1 cellular context compared by ENCODE assay signal in the genomic region with DNA sequence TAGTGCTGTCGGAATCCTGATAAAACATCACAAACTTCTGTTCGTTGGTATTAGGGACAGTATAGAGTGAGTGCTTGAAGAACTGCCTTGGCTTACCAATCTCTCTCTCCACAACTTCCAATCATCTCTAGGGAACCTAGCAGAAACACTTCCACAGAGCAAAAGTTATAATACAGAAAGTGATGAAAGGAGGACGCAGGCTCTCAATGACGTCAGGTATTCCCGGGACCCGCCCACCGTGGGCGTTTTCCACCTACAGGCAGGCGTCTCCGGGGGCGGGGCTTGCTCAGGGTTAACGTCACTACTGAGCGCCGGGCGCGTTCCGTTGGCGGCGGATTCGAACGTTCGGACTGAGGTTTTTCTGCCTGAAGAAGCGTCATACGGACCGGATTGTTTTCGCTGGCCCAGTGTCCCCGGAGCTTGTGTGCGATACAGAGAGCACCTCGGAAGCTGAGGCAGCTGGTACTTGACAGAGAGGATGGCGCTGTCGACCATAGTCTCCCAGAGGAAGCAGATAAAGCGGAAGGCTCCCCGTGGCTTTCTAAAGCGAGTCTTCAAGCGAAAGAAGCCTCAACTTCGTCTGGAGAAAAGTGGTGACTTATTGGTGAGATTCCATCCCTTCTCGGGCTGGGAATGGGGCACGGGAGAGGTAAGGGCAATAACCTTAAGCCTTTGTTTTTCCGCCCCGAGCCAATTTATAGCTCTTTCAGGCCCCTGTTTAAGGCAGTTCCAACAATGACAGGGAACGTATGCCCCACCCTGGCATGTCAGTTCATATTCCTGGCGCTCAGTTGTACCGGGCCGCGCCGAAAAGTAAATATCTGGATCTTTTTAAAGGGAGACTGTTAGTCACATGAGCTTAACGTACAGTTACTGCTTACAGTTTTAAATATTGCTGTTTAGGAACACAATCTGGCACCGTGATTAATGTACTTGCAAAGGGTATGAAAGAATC.
TF ChIP-seq lines count a peak whose summit lies in the region.

TSS of gene CENPW (plus strand) at position 320 of the 955 bp plus-strand sequence. CDS start at position 479, 159 bp downstream.

TF ChIP-seq in HepG2, 621 proteins besides CTCF, POLR2A, EP300 and RAD21 (continued from another document and continues in another):
- TF ChIP-seq ZNF609 (CRISPR knock-in tag; IDR thresholded peaks at IDR 0.05; ENCODE audit: borderline replicate concordance) (peak; percentile 56; the same call in 1 of the 2 replicates), AGO2 (optimal IDR thresholded peaks at IDR 0.05; ENCODE audit: low read depth, low read length) (peak; percentile 77), ZNF792 (CRISPR knock-in tag; IDR thresholded peaks at IDR 0.05) (peak; percentile 78; the same call in 1 of the 2 replicates), ZKSCAN5 (CRISPR knock-in tag; IDR thresholded peaks at IDR 0.05) (no peak), ZNF790 (CRISPR knock-in tag; IDR thresholded peaks at IDR 0.05; ENCODE audit: borderline replicate concordance) (no peak), ATM (IDR thresholded peaks at IDR 0.05; ENCODE audit: borderline replicate concordance) (no peak), XBP1 (CRISPR knock-in tag; IDR thresholded peaks at IDR 0.05) (peak; percentile 53; the same call in 1 of the 2 replicates), TCF12 (IDR thresholded peaks at IDR 0.05) (no peak), TCF12 (CRISPR knock-in tag; IDR thresholded peaks at IDR 0.05) (no peak), MEIS2 (CRISPR knock-in tag; IDR thresholded peaks at IDR 0.05) (no peak), ZBTB7A (CRISPR knock-in tag; IDR thresholded peaks at IDR 0.05) (no peak), SKI (IDR thresholded peaks at IDR 0.05; ENCODE audit: partially characterized antibody) (no peak), KLF13 (CRISPR knock-in tag; IDR thresholded peaks at IDR 0.05) (no peak), KLF12 (CRISPR knock-in tag; IDR thresholded peaks at IDR 0.05; ENCODE audit: borderline replicate concordance) (peak; percentile 67; the same call in 1 of the 2 replicates), ATAD3A (CRISPR knock-in tag; IDR thresholded peaks at IDR 0.05) (no peak), GMEB2 (CRISPR knock-in tag; IDR thresholded peaks at IDR 0.05; ENCODE audit: low read depth) (peak; percentile 57; the same call in 1 of the 2 replicates), ZNF703 (CRISPR knock-in tag; IDR thresholded peaks at IDR 0.05; ENCODE audit: borderline replicate concordance) (no peak), ZNF660 (CRISPR knock-in tag; IDR thresholded peaks at IDR 0.05; ENCODE audit: borderline replicate concordance, low read depth) (no peak), ZNF432 (CRISPR knock-in tag; IDR thresholded peaks at IDR 0.05; ENCODE audit: borderline replicate concordance) (no peak), ZNF136 (CRISPR knock-in tag; IDR thresholded peaks at IDR 0.05; ENCODE audit: low read depth) (no peak), ZMYM3 (CRISPR knock-in tag; IDR thresholded peaks at IDR 0.05) (0 out of 2 replicates have a peak, but pooled peaks have one; percentile 34), ZNF142 (CRISPR knock-in tag; IDR thresholded peaks at IDR 0.05) (peak; percentile 79; the same call in 1 of the 2 replicates), MXI1 (IDR thresholded peaks at IDR 0.05; ENCODE audit: borderline replicate concordance, low read depth, low read length) (peak; percentile 95; the same call in 2 of the 3 replicates), HOXA3 (CRISPR knock-in tag; IDR thresholded peaks at IDR 0.05) (peak; percentile 98)
- TF ChIP-seq, protein P1, sequence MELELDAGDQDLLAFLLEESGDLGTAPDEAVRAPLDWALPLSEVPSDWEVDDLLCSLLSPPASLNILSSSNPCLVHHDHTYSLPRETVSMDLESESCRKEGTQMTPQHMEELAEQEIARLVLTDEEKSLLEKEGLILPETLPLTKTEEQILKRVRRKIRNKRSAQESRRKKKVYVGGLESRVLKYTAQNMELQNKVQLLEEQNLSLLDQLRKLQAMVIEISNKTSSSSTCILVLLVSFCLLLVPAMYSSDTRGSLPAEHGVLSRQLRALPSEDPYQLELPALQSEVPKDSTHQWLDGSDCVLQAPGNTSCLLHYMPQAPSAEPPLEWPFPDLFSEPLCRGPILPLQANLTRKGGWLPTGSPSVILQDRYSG (CRISPR knock-in tag; IDR thresholded peaks at IDR 0.05), result peak; percentile 71; the same call in 1 of the 2 replicates
- TF ChIP-seq, protein P2, sequence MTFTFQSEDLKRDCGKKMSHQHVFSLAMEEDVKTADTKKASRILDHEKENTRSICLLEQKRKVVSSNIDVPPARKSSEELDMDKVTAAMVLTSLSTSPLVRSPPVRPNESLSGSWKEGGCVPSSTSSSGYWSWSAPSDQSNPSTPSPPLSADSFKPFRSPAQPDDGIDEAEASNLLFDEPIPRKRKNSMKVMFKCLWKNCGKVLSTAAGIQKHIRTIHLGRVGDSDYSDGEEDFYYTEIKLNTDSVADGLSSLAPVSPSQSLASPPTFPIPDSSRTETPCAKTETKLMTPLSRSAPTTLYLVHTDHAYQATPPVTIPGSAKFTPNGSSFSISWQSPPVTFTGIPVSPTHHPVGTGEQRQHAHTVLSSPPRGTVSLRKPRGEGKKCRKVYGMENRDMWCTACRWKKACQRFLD (CRISPR knock-in tag; IDR thresholded peaks at IDR 0.05; ENCODE audit: borderline replicate concordance), result no peak; the same call in 1 of the 2 replicates
- TF ChIP-seq, protein P3, sequence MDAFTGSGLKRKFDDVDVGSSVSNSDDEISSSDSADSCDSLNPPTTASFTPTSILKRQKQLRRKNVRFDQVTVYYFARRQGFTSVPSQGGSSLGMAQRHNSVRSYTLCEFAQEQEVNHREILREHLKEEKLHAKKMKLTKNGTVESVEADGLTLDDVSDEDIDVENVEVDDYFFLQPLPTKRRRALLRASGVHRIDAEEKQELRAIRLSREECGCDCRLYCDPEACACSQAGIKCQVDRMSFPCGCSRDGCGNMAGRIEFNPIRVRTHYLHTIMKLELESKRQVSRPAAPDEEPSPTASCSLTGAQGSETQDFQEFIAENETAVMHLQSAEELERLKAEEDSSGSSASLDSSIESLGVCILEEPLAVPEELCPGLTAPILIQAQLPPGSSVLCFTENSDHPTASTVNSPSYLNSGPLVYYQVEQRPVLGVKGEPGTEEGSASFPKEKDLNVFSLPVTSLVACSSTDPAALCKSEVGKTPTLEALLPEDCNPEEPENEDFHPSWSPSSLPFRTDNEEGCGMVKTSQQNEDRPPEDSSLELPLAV (CRISPR knock-in tag; conservative IDR thresholded peaks at IDR 0.05; ENCODE audit: low read depth), result no peak
- TF ChIP-seq, protein P4, sequence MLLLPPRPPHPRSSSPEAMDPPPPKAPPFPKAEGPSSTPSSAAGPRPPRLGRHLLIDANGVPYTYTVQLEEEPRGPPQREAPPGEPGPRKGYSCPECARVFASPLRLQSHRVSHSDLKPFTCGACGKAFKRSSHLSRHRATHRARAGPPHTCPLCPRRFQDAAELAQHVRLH (CRISPR knock-in tag; IDR thresholded peaks at IDR 0.05; ENCODE audit: borderline replicate concordance, low read depth), result peak; percentile 95; the same call in 1 of the 2 replicates
- TF ChIP-seq, protein P5, sequence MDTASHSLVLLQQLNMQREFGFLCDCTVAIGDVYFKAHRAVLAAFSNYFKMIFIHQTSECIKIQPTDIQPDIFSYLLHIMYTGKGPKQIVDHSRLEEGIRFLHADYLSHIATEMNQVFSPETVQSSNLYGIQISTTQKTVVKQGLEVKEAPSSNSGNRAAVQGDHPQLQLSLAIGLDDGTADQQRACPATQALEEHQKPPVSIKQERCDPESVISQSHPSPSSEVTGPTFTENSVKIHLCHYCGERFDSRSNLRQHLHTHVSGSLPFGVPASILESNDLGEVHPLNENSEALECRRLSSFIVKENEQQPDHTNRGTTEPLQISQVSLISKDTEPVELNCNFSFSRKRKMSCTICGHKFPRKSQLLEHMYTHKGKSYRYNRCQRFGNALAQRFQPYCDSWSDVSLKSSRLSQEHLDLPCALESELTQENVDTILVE (CRISPR knock-in tag; IDR thresholded peaks at IDR 0.05), result peak; percentile 71; the same call in 1 of the 2 replicates
- TF ChIP-seq, protein P6, sequence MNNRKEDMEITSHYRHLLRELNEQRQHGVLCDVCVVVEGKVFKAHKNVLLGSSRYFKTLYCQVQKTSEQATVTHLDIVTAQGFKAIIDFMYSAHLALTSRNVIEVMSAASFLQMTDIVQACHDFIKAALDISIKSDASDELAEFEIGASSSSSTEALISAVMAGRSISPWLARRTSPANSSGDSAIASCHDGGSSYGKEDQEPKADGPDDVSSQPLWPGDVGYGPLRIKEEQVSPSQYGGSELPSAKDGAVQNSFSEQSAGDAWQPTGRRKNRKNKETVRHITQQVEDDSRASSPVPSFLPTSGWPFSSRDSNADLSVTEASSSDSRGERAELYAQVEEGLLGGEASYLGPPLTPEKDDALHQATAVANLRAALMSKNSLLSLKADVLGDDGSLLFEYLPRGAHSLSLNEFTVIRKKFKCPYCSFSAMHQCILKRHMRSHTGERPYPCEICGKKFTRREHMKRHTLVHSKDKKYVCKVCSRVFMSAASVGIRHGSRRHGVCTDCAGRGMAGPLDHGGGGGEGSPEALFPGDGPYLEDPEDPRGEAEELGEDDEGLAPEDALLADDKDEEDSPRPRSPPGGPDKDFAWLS (CRISPR knock-in tag; IDR thresholded peaks at IDR 0.05; ENCODE audit: borderline replicate concordance), result no peak
